18 cellular contexts compared by ENCODE assay signal in the genomic region with DNA sequence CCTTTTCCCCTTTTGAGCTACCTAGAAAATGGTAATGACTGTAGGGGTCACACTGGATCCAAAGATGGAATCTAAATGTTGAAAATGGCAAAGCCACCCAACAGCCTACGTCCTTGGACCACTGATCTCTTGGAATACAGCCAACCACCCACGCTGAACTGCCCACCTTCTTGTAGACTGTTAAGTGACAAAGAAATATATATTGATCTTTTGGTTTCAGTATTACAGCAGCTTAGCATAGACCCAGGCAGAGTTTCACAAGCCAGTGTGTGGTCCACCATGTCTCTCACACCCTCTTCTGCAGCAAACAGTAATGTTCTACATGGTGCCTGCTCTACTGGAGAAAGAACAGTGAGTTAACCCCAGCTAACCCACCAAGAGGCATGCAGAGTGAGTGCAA. TPM values are rescaled to one million over a fixed set of nuclear protein-coding genes. Genes with fewer than 3 reads are reported as not detected.
DNase-seq lines count a peak whose midpoint lies in the region; ATAC-seq, FAIRE-seq and TF ChIP-seq lines count a peak whose summit lies in the region.
"Had no signal": no experiment of that assay in that cellular context is flagged by ENCODE, and none has a peak within 500 bp of the region (broad histone marks: within the 10 kb centered on the region; RNA-seq: fewer than 3 reads in every experiment).

No MANE protein-coding gene starts in this region.

- DNase-seq in pancreas (no peak), NCI-H2171 treated with DMSO at 0.1 percent for 48 hours (lab: John Stamatoyannopoulos, UW) (no peak)
- DNase-seq in activated T-cell treated with anti-CD3 and anti-CD28 coated beads, Interleukin-2, amount 50 U/mL, for 4 hours: no peak
- DNase-seq: activated CD4-positive, alpha-beta T cell treated with anti-CD3 and anti-CD28 coated beads, Interleukin-2, amount 10 ng/mL, durations not matched to agents 24 days and 14 days; activated T-cell treated with anti-CD3 and anti-CD28 coated beads for 4 hours; DMS153; effector CD4-positive, alpha-beta T cell; left colon; NCI-H146; NCI-H226; ovary had no signal

- no peaks in the 10 kb centered on the region for H3K4me1 Mint-ChIP-seq in activated T-cell treated with anti-CD3 and anti-CD28 coated beads, Interleukin-2, amount 50 U/mL, for 4 hours (ENCODE audit: low read depth)
- H3K4me1 Mint-ChIP-seq: activated CD4-positive, alpha-beta T cell treated with anti-CD3 and anti-CD28 coated beads, Interleukin-2, amount 10 ng/mL, durations not matched to agents 24 days and 14 days had no signal

- ATAC-seq in GM18858 (IDR thresholded peaks at IDR 0.05; ENCODE audit: unreplicated experiment): peak; percentile 81
- peak; percentile 87 for ATAC-seq in GM21360 (IDR thresholded peaks at IDR 0.05; ENCODE audit: unreplicated experiment)
- ATAC-seq in HG02938 (IDR thresholded peaks at IDR 0.05; ENCODE audit: unreplicated experiment): peak; percentile 87
- peak; percentile 86 for ATAC-seq in HG03565 (IDR thresholded peaks at IDR 0.05; ENCODE audit: unreplicated experiment)
- ATAC-seq in pancreas: no peak
- no peak for ATAC-seq in SK-N-SH treated with all-trans-retinoic acid at 6 μM for 48 hours
- no peak for ATAC-seq in activated T-cell treated with anti-CD3 and anti-CD28 coated beads, Interleukin-2, amount 50 U/mL, for 4 hours
- ATAC-seq: left colon had no signal

- WGBS in pancreas, 2 donors: 39 to 53% methylated on average over 2 of the region's 2 CpGs

- no peaks in the 10 kb centered on the region for H3K36me3 ChIP-seq in pancreas
- H3K36me3 ChIP-seq: ovary, SJSA1 had no signal

- FAIRE-seq in pancreas (lab: Jason Lieb, UNC): no peak

- H3K36me3 Mint-ChIP-seq in activated T-cell treated with anti-CD3 and anti-CD28 coated beads, Interleukin-2, amount 50 U/mL, for 4 hours (ENCODE audit: insufficient read depth): peaks cover 2% of the 10 kb centered on the region

- intact Hi-C loops in pancreas (cut with DNase I): no loop called here

- H3K4me1 ChIP-seq in pancreas: peaks cover 0 to 4% (median 0%) of the 10 kb centered on the region in 3 donors
- H3K4me1 ChIP-seq: SJSA1 had no signal

- H3K9me3 ChIP-seq in pancreas: no peaks in the 10 kb centered on the region
- H3K9me3 ChIP-seq: ovary, SJSA1 had no signal

- H3K4me3 Mint-ChIP-seq in activated T-cell treated with anti-CD3 and anti-CD28 coated beads, Interleukin-2, amount 50 U/mL, for 4 hours: no peak overlapping the region
- H3K4me3 Mint-ChIP-seq: activated CD4-positive, alpha-beta T cell treated with anti-CD3 and anti-CD28 coated beads, Interleukin-2, amount 10 ng/mL, durations not matched to agents 24 days and 14 days; stimulated activated naive CD8-positive, alpha-beta T cell treated with anti-CD3 and anti-CD28 coated beads, Interleukin-15, Interleukin-2, amounts not matched to agents 100 ng/mL and 50 ng/mL, for 24 hours had no signal

- H3K27ac ChIP-seq in pancreas: no peak overlapping the region
- H3K27ac ChIP-seq: ovary, SJSA1 had no signal

- TF ChIP-seq CTCF in pancreas (IDR thresholded peaks at IDR 0.05): no peak

- no peaks in the 10 kb centered on the region for H3K27me3 ChIP-seq in pancreas
- H3K27me3 ChIP-seq: ovary, SJSA1 had no signal

- peaks cover 3% of the 10 kb centered on the region for H3K27me3 Mint-ChIP-seq in activated T-cell treated with anti-CD3 and anti-CD28 coated beads, Interleukin-2, amount 50 U/mL, for 4 hours (ENCODE audit: low read depth)
- H3K27me3 Mint-ChIP-seq: activated CD4-positive, alpha-beta T cell treated with anti-CD3 and anti-CD28 coated beads, Interleukin-2, amount 10 ng/mL, durations not matched to agents 24 days and 14 days; stimulated activated naive CD8-positive, alpha-beta T cell treated with anti-CD3 and anti-CD28 coated beads, Interleukin-15, Interleukin-2, amounts not matched to agents 100 ng/mL and 50 ng/mL, for 24 hours had no signal

- no peak overlapping the region for H3K4me3 ChIP-seq in pancreas
- H3K4me3 ChIP-seq: ovary, SJSA1 had no signal

- peaks cover 5% of the 10 kb centered on the region for H3K9me3 Mint-ChIP-seq in activated T-cell treated with anti-CD3 and anti-CD28 coated beads, Interleukin-2, amount 50 U/mL, for 4 hours
- H3K9me3 Mint-ChIP-seq: activated CD4-positive, alpha-beta T cell treated with anti-CD3 and anti-CD28 coated beads, Interleukin-2, amount 10 ng/mL, durations not matched to agents 24 days and 14 days; stimulated activated naive CD8-positive, alpha-beta T cell treated with anti-CD3 and anti-CD28 coated beads, Interleukin-15, Interleukin-2, amounts not matched to agents 100 ng/mL and 50 ng/mL, for 24 hours had no signal

TF ChIP-seq in SK-N-SH treated with all-trans-retinoic acid at 6 μM for 48 hours, 23 proteins besides CTCF, POLR2A, EP300 and RAD21 (continues in another document):
- no peak for TF ChIP-seq SNAI2 (CRISPR knock-in tag; IDR thresholded peaks at IDR 0.05)
- TF ChIP-seq GLIS3 (CRISPR knock-in tag; IDR thresholded peaks at IDR 0.05): no peak
- TF ChIP-seq ZFP30 (CRISPR knock-in tag; IDR thresholded peaks at IDR 0.05): no peak
- TF ChIP-seq, protein P1, sequence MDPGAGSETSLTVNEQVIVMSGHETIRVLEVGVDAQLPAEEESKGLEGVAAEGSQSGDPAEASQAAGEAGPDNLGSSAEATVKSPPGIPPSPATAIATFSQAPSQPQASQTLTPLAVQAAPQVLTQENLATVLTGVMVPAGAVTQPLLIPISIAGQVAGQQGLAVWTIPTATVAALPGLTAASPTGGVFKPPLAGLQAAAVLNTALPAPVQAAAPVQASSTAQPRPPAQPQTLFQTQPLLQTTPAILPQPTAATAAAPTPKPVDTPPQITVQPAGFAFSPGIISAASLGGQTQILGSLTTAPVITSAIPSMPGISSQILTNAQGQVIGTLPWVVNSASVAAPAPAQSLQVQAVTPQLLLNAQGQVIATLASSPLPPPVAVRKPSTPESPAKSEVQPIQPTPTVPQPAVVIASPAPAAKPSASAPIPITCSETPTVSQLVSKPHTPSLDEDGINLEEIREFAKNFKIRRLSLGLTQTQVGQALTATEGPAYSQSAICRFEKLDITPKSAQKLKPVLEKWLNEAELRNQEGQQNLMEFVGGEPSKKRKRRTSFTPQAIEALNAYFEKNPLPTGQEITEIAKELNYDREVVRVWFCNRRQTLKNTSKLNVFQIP (CRISPR knock-in tag; IDR thresholded peaks at IDR 0.05; ENCODE audit: borderline replicate concordance, low read depth): no peak
- TF ChIP-seq, protein P2, sequence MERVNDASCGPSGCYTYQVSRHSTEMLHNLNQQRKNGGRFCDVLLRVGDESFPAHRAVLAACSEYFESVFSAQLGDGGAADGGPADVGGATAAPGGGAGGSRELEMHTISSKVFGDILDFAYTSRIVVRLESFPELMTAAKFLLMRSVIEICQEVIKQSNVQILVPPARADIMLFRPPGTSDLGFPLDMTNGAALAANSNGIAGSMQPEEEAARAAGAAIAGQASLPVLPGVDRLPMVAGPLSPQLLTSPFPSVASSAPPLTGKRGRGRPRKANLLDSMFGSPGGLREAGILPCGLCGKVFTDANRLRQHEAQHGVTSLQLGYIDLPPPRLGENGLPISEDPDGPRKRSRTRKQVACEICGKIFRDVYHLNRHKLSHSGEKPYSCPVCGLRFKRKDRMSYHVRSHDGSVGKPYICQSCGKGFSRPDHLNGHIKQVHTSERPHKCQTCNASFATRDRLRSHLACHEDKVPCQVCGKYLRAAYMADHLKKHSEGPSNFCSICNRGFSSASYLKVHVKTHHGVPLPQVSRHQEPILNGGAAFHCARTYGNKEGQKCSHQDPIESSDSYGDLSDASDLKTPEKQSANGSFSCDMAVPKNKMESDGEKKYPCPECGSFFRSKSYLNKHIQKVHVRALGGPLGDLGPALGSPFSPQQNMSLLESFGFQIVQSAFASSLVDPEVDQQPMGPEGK (CRISPR knock-in tag; IDR thresholded peaks at IDR 0.05; ENCODE audit: borderline replicate concordance): no peak
- no peak for TF ChIP-seq ARNTL (CRISPR knock-in tag; IDR thresholded peaks at IDR 0.05; ENCODE audit: borderline replicate concordance, low read depth)
- TF ChIP-seq, protein P3, sequence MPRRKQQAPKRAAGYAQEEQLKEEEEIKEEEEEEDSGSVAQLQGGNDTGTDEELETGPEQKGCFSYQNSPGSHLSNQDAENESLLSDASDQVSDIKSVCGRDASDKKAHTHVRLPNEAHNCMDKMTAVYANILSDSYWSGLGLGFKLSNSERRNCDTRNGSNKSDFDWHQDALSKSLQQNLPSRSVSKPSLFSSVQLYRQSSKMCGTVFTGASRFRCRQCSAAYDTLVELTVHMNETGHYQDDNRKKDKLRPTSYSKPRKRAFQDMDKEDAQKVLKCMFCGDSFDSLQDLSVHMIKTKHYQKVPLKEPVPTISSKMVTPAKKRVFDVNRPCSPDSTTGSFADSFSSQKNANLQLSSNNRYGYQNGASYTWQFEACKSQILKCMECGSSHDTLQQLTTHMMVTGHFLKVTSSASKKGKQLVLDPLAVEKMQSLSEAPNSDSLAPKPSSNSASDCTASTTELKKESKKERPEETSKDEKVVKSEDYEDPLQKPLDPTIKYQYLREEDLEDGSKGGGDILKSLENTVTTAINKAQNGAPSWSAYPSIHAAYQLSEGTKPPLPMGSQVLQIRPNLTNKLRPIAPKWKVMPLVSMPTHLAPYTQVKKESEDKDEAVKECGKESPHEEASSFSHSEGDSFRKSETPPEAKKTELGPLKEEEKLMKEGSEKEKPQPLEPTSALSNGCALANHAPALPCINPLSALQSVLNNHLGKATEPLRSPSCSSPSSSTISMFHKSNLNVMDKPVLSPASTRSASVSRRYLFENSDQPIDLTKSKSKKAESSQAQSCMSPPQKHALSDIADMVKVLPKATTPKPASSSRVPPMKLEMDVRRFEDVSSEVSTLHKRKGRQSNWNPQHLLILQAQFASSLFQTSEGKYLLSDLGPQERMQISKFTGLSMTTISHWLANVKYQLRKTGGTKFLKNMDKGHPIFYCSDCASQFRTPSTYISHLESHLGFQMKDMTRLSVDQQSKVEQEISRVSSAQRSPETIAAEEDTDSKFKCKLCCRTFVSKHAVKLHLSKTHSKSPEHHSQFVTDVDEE (CRISPR knock-in tag; IDR thresholded peaks at IDR 0.05): no peak
- no peak for TF ChIP-seq ISL1 (CRISPR knock-in tag; IDR thresholded peaks at IDR 0.05)
- TF ChIP-seq ZC3H10 (CRISPR knock-in tag; IDR thresholded peaks at IDR 0.05): no peak
- TF ChIP-seq ESRRG (CRISPR knock-in tag; IDR thresholded peaks at IDR 0.05): no peak
- TF ChIP-seq ZNF8 (CRISPR knock-in tag; IDR thresholded peaks at IDR 0.05): no peak
- no peak for TF ChIP-seq BACH2 (CRISPR knock-in tag; IDR thresholded peaks at IDR 0.05; ENCODE audit: borderline replicate concordance)

RNA-seq across cellular contexts. Expression of a gene that starts 20.2 kb away (rescaled TPM):
- 1 to 10 TPM in 3 of 6 donors, under 1 TPM in 3; 0.38 to 1.3 (median 0.96) TPM for total RNA-seq in pancreas
- polyA plus RNA-seq in pancreas: under 1 TPM; 0.34 to 0.35 TPM
- total RNA-seq in activated T-cell treated with anti-CD3 and anti-CD28 coated beads, Interleukin-2, amount 50 U/mL, for 4 hours: under 1 TPM; 0.05 to 0.26 (median 0.15) TPM
- total RNA-seq: SJSA1 had no signal

Comparison
In these comparisons a context has a peak if more than half of its experiments do, and no peak if none do; other contexts are left out.
1. ATAC-seq: peak in GM18858 (single experiment), GM21360 (single experiment), HG02938 (single experiment) and HG03565 (single experiment); none in pancreas (0 of 4), SK-N-SH treated with all-trans-retinoic acid at 6 μM for 48 hours (single experiment) and activated T-cell treated with anti-CD3 and anti-CD28 coated beads, Interleukin-2, amount 50 U/mL, for 4 hours (0 of 2).